Comparison of ENCODE assay signal across 1 cellular context in genomic region chr18:49630246-49630699, GRCh38.
A peak's percentile ranks its signal among the peaks of the same experiment; 100 is the strongest.
TF ChIP-seq lines count a peak whose summit lies in the region.

No MANE protein-coding gene starts in this region.

TF ChIP-seq in HepG2, 621 proteins besides CTCF, POLR2A, EP300 and RAD21 (continued from another document and continues in another):
- TF ChIP-seq ZBTB34 (CRISPR knock-in tag; IDR thresholded peaks at IDR 0.05) (peak; percentile 71), ZNF12 (CRISPR knock-in tag; IDR thresholded peaks at IDR 0.05) (peak; percentile 69; the same call in 1 of the 2 replicates), ATF3 (CRISPR knock-in tag; IDR thresholded peaks at IDR 0.05) (peak; percentile 62; the same call in 1 of the 2 replicates), ZBED4 (CRISPR knock-in tag; IDR thresholded peaks at IDR 0.05; ENCODE audit: borderline replicate concordance) (no peak), SOX6 (IDR thresholded peaks at IDR 0.05) (no peak), SOX6 (CRISPR knock-in tag; IDR thresholded peaks at IDR 0.05) (peak; percentile 91), MED1 (CRISPR knock-in tag; IDR thresholded peaks at IDR 0.05) (0 out of 2 replicates have a peak, but pooled peaks have one; percentile 21), ZNF414 (CRISPR knock-in tag; IDR thresholded peaks at IDR 0.05) (no peak), SUZ12 (IDR thresholded peaks at IDR 0.05; ENCODE audit: low read depth, low read length) (no peak), MBD4 (IDR thresholded peaks at IDR 0.05; ENCODE audit: borderline replicate concordance, low read length) (no peak), MAFG (CRISPR knock-in tag; IDR thresholded peaks at IDR 0.05) (no peak), ZNF674 (CRISPR knock-in tag; IDR thresholded peaks at IDR 0.05; ENCODE audit: low read depth) (no peak), PATZ1 (CRISPR knock-in tag; IDR thresholded peaks at IDR 0.05) (peak; percentile 56; the same call in 1 of the 2 replicates), ZNF124 (CRISPR knock-in tag; IDR thresholded peaks at IDR 0.05) (0 out of 2 replicates have a peak, but pooled peaks have one; percentile 29), TFDP2 (CRISPR knock-in tag; IDR thresholded peaks at IDR 0.05) (no peak), HNF1B (CRISPR knock-in tag; IDR thresholded peaks at IDR 0.05) (0 out of 2 replicates have a peak, but pooled peaks have one; percentile 50), SIX4 (CRISPR knock-in tag; IDR thresholded peaks at IDR 0.05) (peak; percentile 40; the same call in 1 of the 2 replicates), HDAC2 (CRISPR knock-in tag; IDR thresholded peaks at IDR 0.05) (peak; percentile 56; the same call in 1 of the 2 replicates), ZNF430 (CRISPR knock-in tag; IDR thresholded peaks at IDR 0.05) (no peak), SMAD9 (CRISPR knock-in tag; IDR thresholded peaks at IDR 0.05) (no peak), PAXIP1 (CRISPR knock-in tag; conservative IDR thresholded peaks at IDR 0.05) (peak; percentile 54), ZNF646 (CRISPR knock-in tag; IDR thresholded peaks at IDR 0.05) (peak; percentile 97), PCBP2 (optimal IDR thresholded peaks at IDR 0.05; ENCODE audit: low read depth, low read length, poor library complexity, severe bottlenecking) (no peak), HMG20A (CRISPR knock-in tag; IDR thresholded peaks at IDR 0.05; ENCODE audit: borderline replicate concordance) (peak; percentile 60; the same call in 1 of the 2 replicates)
